In the genomic region with DNA sequence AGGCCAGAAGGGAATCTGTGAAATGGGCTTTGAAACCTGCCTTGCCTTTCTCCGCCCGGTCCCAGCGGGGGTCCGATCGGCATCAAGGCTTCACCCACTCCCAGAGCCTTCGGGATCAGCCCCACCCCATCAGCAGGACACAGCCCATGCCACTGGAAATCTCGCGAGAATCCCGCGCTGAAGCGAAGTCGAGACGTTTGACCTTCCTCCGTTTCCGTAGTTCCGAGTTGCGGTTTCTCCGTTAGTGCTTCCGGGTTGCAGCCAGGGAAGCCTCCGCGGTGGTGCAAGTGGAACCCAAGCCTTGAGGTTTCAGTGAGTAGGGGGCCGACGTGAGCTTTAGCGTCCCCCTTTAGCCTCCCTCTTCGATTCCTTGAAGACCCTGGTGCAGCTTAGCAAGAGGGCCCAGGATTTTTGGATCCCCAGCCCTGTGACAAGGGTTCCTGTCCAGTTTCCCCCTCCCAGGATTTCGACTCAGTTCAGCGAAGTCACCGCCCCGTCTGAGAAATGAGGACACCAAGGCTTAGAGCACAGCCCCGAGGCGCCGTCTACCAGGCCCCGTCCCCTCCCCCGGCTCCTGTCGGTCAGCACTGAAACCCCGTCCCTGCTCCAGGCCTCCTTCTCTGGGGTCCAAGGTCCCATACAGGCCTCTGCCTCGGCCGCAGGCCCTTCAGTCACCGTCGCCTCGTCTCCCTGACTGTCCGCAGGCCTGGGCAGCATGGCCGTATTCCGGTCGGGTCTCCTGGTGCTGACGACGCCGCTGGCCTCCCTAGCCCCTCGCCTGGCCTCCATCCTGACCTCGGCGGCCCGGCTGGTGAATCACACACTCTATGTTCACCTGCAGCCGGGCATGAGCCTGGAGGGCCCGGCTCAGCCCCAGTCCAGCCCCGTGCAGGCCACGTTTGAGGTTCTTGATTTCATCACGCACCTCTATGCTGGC, we compare ENCODE assay signal across 8 cellular contexts. TPM values are rescaled to one million over a fixed set of nuclear protein-coding genes. Genes with fewer than 3 reads are reported as not detected.
DNase-seq lines count a peak whose midpoint lies in the region; ATAC-seq, FAIRE-seq and TF ChIP-seq lines count a peak whose summit lies in the region.

A gene (plus strand): TSS at position 241 of the 937 bp plus-strand sequence. CDS start 475 bp downstream, at position 716.

- H3K27me3 ChIP-seq in HUES6 (ENCODE audit: control insufficient read depth, insufficient read depth, low read length) (no peaks in the 10 kb centered on the region), NT2/D1 (ENCODE audit: insufficient read depth, insufficient read length) (no peaks in the 10 kb centered on the region), H1 (replicated peaks in 1 of 4; ENCODE audit: control insufficient read depth in 3 of 4, extremely low read depth in 1 of 4, insufficient read depth in 3 of 4, low read length in 3 of 4) (no peaks in the 10 kb centered on the region)

- H3K27ac ChIP-seq in HUES6 (ENCODE audit: low read depth, low read length): peak within 1 kb of the TSS; percentile 21; the same call in 1 of the 2 replicates
- H3K27ac ChIP-seq in H1 (ENCODE audit: low read depth, low read length): peak within 1 kb of the TSS; percentile 12

- peak within 1 kb of the TSS; percentile 39; the same call in 1 of the 2 replicates for H2BK12ac ChIP-seq in H1 (ENCODE audit: low read depth, low read length)

- peak within 1 kb of the TSS; percentile 88; the same call in 1 of the 2 replicates for H2BK15ac ChIP-seq in H1 (ENCODE audit: low read length)

- H2BK120ac ChIP-seq in H1 (replicated peaks; ENCODE audit: low read depth, low read length): peak within 1 kb of the TSS; percentile 92

- WGBS in H1 (ENCODE audit: extremely low coverage in 1 of 2, insufficient coverage in 1 of 2, insufficient read length in 1 of 2, insufficient replicate concordance in 2 of 2, low coverage in 1 of 2, low lambda C conversion rate in 2 of 2, missing lambda C conversion rate in 1 of 2), 2 experiments: 5% methylated on average over 56 of the region's 57 CpGs; no CpG with 5 or more reads in 1 of the 2 experiments

- H3K4me1 ChIP-seq in HUES6 (ENCODE audit: control insufficient read depth, insufficient read depth, low read length): peaks cover 15% of the 10 kb centered on the region
- H3K4me1 ChIP-seq in NT2/D1 (ENCODE audit: insufficient read depth, insufficient read length): peaks cover 16% of the 10 kb centered on the region
- peaks cover 0 to 15% (median 8%) of the 10 kb centered on the region in 4 experiments; a peak in 4 of 7 replicates for H3K4me1 ChIP-seq in H1 (replicated peaks in 1 of 4; ENCODE audit: control insufficient read depth in 3 of 4, insufficient read depth in 4 of 4, low read length in 3 of 4)

- peak within 1 kb of the TSS; percentile 70 for H4K91ac ChIP-seq in H1 (replicated peaks; ENCODE audit: insufficient read length, low read length)

- peak within 1 kb of the TSS; percentile 92 for H3K9ac ChIP-seq in HUES6 (ENCODE audit: low read length)
- peak within 1 kb of the TSS; percentile 87 for H3K9ac ChIP-seq in NT2/D1 (ENCODE audit: insufficient read length, low read depth)
- H3K9ac ChIP-seq in H1 (replicated peaks in 1 of 4; ENCODE audit: extremely low read depth in 1 of 4, low read depth in 3 of 4, low read length in 3 of 4): peak within 1 kb of the TSS; percentile 83 to 85 (median 84)

- peak in 1 of 2 experiments; percentile 82; a peak in 2 of 3 replicates for TF ChIP-seq POLR2A in H1 (IDR thresholded peaks at IDR 0.05; ENCODE audit: control extremely low read depth in 1 of 2, low read depth in 2 of 2, low read length in 2 of 2)

- no peak for TF ChIP-seq CTCF in GM12865 (IDR thresholded peaks at IDR 0.05; ENCODE audit: insufficient read depth, low read depth, low read length, missing control alignments)
- no peak for TF ChIP-seq CTCF in H1 (IDR thresholded peaks at IDR 0.05; ENCODE audit: control extremely low read depth in 1 of 3, insufficient read depth in 1 of 3, low read depth in 1 of 3, low read length in 3 of 3)

- no peak for TF ChIP-seq RAD21 in H1 (IDR thresholded peaks at IDR 0.05 in 1 of 2, conservative IDR thresholded peaks at IDR 0.05 in 1 of 2; ENCODE audit: low read depth in 2 of 2, low read length in 2 of 2)

- CTCF ChIA-PET in H1 (lab: Charles Lee; ENCODE audit: partially characterized antibody): interaction anchor here (1.1 to 1.4 kb wide), 2 partner anchors 14 to 112 kb away, joined by 4 to 7 read pairs; no protein-coding TSS in a partner anchor

- peak within 1 kb of the TSS; percentile 53; the same call in 1 of the 2 replicates for H3K18ac ChIP-seq in H1 (ENCODE audit: extremely low read depth, low read length)

- ATAC-seq in GM19467 (IDR thresholded peaks at IDR 0.05; ENCODE audit: unreplicated experiment): no peak

- peaks cover 14% of the 10 kb centered on the region for H3K79me1 ChIP-seq in H1 (ENCODE audit: low read depth, low read length)

- H2BK20ac ChIP-seq in H1 (ENCODE audit: low read length): no peak within 1 kb of the TSS

- peak within 1 kb of the TSS; percentile 88 to 91 for H3K4me2 ChIP-seq in H1 (ENCODE audit: insufficient read depth in 1 of 2, low read depth in 2 of 2, low read length in 2 of 2)

- peak within 1 kb of the TSS; percentile 87 for H3K4me3 ChIP-seq in GM12865 (ENCODE audit: low read depth, low read length)
- peak within 1 kb of the TSS; percentile 81 for H3K4me3 ChIP-seq in HUES6 (ENCODE audit: low read depth, low read length)
- H3K4me3 ChIP-seq in NT2/D1 (ENCODE audit: insufficient read length, low read depth): peak within 1 kb of the TSS; percentile 93
- H3K4me3 ChIP-seq in H1 (ENCODE audit: extremely low read depth in 1 of 4, insufficient read depth in 2 of 4, low read depth in 3 of 4, low read length in 4 of 4): peak within 1 kb of the TSS; percentile 82 to 98 (median 88)

- FAIRE-seq in H1 (lab: Jason Lieb, UNC): peak; percentile 73

- peaks cover 11% of the 10 kb centered on the region for H3K23me2 ChIP-seq in H1 (ENCODE audit: low read depth, low read length)

- peak within 1 kb of the TSS; percentile 54 for H3K4ac ChIP-seq in H1 (replicated peaks; ENCODE audit: insufficient read length, low read depth, low read length)

- peak within 1 kb of the TSS; percentile 55 for H4K5ac ChIP-seq in H1 (ENCODE audit: insufficient read length, low read depth, low read length)

- peak within 1 kb of the TSS; percentile 2; the same call in 1 of the 2 replicates for H2AFZ ChIP-seq in H1 (ENCODE audit: low read length)

- 0 out of 2 replicates have a peak within 1 kb of the TSS, but pooled peaks have one; percentile 29 for H2AK5ac ChIP-seq in H1 (ENCODE audit: low read depth, low read length)

- TF ChIP-seq EP300 in H1 (IDR thresholded peaks at IDR 0.05; ENCODE audit: borderline replicate concordance in 1 of 2, low read depth in 2 of 2, low read length in 2 of 2): peak in 1 of 2 experiments; percentile 50; a peak in 1 of 3 replicates

- DNase-seq in GM12865 (ENCODE audit: low read depth) (peak; percentile 98), NT2/D1 (ENCODE audit: low read depth, low spot score) (peak; percentile 95), H1 (ENCODE audit: low read depth in 1 of 2, low spot score in 2 of 2) (peak; percentile 93 to 97), lung microvascular endothelial cell (ENCODE audit: low read depth in 2 of 2) (peak; percentile 98)
- DNase-seq in activated CD8-positive, alpha-beta memory T cell treated with anti-CD3 and anti-CD28 coated beads for 48 hours (ENCODE audit: low read depth in 2 of 3, low spot score in 2 of 3): peak; percentile 77 to 90 (median 89)
- peak; percentile 86 to 92 (median 89) for DNase-seq in stimulated activated CD4-positive, alpha-beta T cell treated with anti-CD3 and anti-CD28 coated beads, TNF-alpha, amount 100 ng/mL, for 24 hours (ENCODE audit: low read depth in 3 of 3)

- no peaks in the 10 kb centered on the region for H3K9me3 ChIP-seq in HUES6 (ENCODE audit: control insufficient read depth, insufficient read depth, low read depth, low read length)
- no peaks in the 10 kb centered on the region for H3K9me3 ChIP-seq in NT2/D1 (ENCODE audit: insufficient read depth, low read length)
- no peaks in the 10 kb centered on the region for H3K9me3 ChIP-seq in H1 (ENCODE audit: insufficient read depth in 2 of 2, low read depth in 1 of 2, low read length in 1 of 2)

- H3K36me3 ChIP-seq in HUES6 (ENCODE audit: control insufficient read depth, insufficient read depth, low read length) (peaks cover 31% of the 10 kb centered on the region), NT2/D1 (ENCODE audit: insufficient read depth, insufficient read length, low read length) (peaks cover 40% of the 10 kb centered on the region), H1 (ENCODE audit: control insufficient read depth in 2 of 4, insufficient read depth in 4 of 4, low read length in 3 of 4) (peaks cover 3 to 17% (median 11%) of the 10 kb centered on the region in 4 experiments; a peak in 6 of 8 replicates)

- POLR2A ChIA-PET in H1 (lab: Charles Lee; ENCODE audit: partially characterized antibody): interaction anchor here (0.9 to 8.1 kb wide), 6 partner anchors 14 to 174 kb away, joined by 3 to 74 read pairs (median 4); a partner anchor contains a TSS

- H2BK5ac ChIP-seq in H1 (ENCODE audit: low read depth, low read length): peak within 1 kb of the TSS; percentile 61; the same call in 1 of the 2 replicates

- peak within 1 kb of the TSS; percentile 17 for H3K56ac ChIP-seq in H1 (replicated peaks; ENCODE audit: insufficient read length, low read depth, low read length)

- H4K20me1 ChIP-seq in H1 (replicated peaks in 1 of 2; ENCODE audit: control insufficient read depth in 1 of 2, insufficient read depth in 2 of 2, low read length in 2 of 2): peaks cover 0 to 1% of the 10 kb centered on the region in 2 experiments

- peaks cover 9 to 17% of the 10 kb centered on the region in 2 experiments; a peak in 3 of 4 replicates for H3K79me2 ChIP-seq in H1 (ENCODE audit: control insufficient read depth in 1 of 2, insufficient read depth in 2 of 2, low read length in 2 of 2)

- no peak within 1 kb of the TSS for H3K14ac ChIP-seq in H1 (ENCODE audit: insufficient read length)

- peak within 1 kb of the TSS; percentile 79; the same call in 1 of the 2 replicates for H4K8ac ChIP-seq in H1 (ENCODE audit: extremely low read depth, insufficient read depth, low read length)

- H3K23ac ChIP-seq in H1 (ENCODE audit: insufficient read length): no peak within 1 kb of the TSS

TF ChIP-seq in H1, 55 proteins besides CTCF, POLR2A, EP300 and RAD21 (continues in another document):
- no peak for TF ChIP-seq JUN (IDR thresholded peaks at IDR 0.05; ENCODE audit: low read depth, low read length)

RNA-seq across cellular contexts. Expression of the gene that starts here (rescaled TPM):
- total RNA-seq in H1 (2021; fragmentation: NEBNext Ultra II Directional; extraction: Animal tissue kit (Norgen Biotek cat#: 25700)): 100 and 109 TPM in 2 replicates
- 64.5 and 110 TPM in 2 replicates for polyA plus RNA-seq in H1 (2011; rRNA removed)
- 53.4 TPM for polyA plus RNA-seq in H1 (2011; cell fraction: cytosol; rRNA removed)
- 187 TPM for polyA plus RNA-seq in H1 (2011; cell fraction: nucleus; rRNA removed)
- polyA plus RNA-seq in H1 (2012, experiment 1 of 2): 103 to 110 TPM (median 106 TPM) in 4 replicates
- 95.9 TPM for polyA plus RNA-seq in H1 (2012, experiment 2 of 2)
- polyA plus RNA-seq in H1 (2013, experiment 1 of 2): 125 TPM
- 124 TPM for polyA plus RNA-seq in H1 (2013, experiment 2 of 2)
- polyA minus RNA-seq in H1 (2011; rRNA and poly(A)+ RNA removed): 41.2 and 50.8 TPM in 2 replicates
- polyA minus RNA-seq in H1 (2011; cell fraction: cytosol; rRNA and poly(A)+ RNA removed): 35.5 TPM
- polyA minus RNA-seq in H1 (2011; cell fraction: nucleus; rRNA and poly(A)+ RNA removed): 34.3 TPM
- total RNA-seq in lung microvascular endothelial cell: 7.6 and 10.3 TPM in 2 replicates
